ENCODE assay signal across 10 cellular contexts in genomic region chr20:45346851-45347250, GRCh38. TPM values are rescaled to one million over a fixed set of nuclear protein-coding genes. Genes with fewer than 3 reads are reported as not detected.
A peak's percentile ranks its signal among the peaks of the same experiment; 100 is the strongest.
DNase-seq lines count a peak whose midpoint lies in the region; ATAC-seq and TF ChIP-seq lines count a peak whose summit lies in the region.
"Had no signal": no experiment of that assay in that cellular context is flagged by ENCODE, and none has a peak within 500 bp of the region (broad histone marks: within the 10 kb centered on the region; RNA-seq: fewer than 3 reads in every experiment).

No MANE protein-coding gene starts in this region.

- H3K9me3 Mint-ChIP-seq in activated T-cell treated with anti-CD3 and anti-CD28 coated beads, Interleukin-2, amount 50 U/mL, for 24 hours, result no peaks in the 10 kb centered on the region

- 40 to 44% methylated on average over 5 of the region's 5 CpGs for WGBS in lower leg skin, 2 donors

- H3K27ac ChIP-seq in tibial artery, result peak overlapping the region; percentile 86 to 98

- peaks cover 59% of the 10 kb centered on the region for H3K4me1 Mint-ChIP-seq in activated T-cell treated with anti-CD3 and anti-CD28 coated beads, Interleukin-2, amount 50 U/mL, for 24 hours (ENCODE audit: low read depth)

- H3K27me3 ChIP-seq in tibial artery, result no peaks in the 10 kb centered on the region

- H3K27me3 Mint-ChIP-seq in activated T-cell treated with anti-CD3 and anti-CD28 coated beads, Interleukin-2, amount 50 U/mL, for 24 hours, result no peaks in the 10 kb centered on the region

- TF ChIP-seq CTCF in astrocyte of the spinal cord (IDR thresholded peaks at IDR 0.05; ENCODE audit: low read depth, low read length) (no peak), lower leg skin (IDR thresholded peaks at IDR 0.05) (no peak), tibial artery (IDR thresholded peaks at IDR 0.05) (no peak)

- no peak for ATAC-seq in HG03521 (IDR thresholded peaks at IDR 0.05; ENCODE audit: unreplicated experiment)
- no peak for ATAC-seq in GM21786 (IDR thresholded peaks at IDR 0.05; ENCODE audit: unreplicated experiment)

- intact Hi-C loops in lower leg skin (cut with DNase I; ENCODE audit: low total_unique reads), result no loop called here
- intact Hi-C loops in tibial artery (cut with DNase I; ENCODE audit: low total_unique reads), result loop anchor here (10.0 kb wide), 1 partner anchor 1162 kb away; the partner anchor contains the start of gene JPH2

- H3K4me3 ChIP-seq in astrocyte of the spinal cord (ENCODE audit: low read depth, low read length) (peak overlapping the region; percentile 89), lower leg skin (ENCODE audit: low read depth, poor library complexity, severe bottlenecking) (peak overlapping the region; percentile 67), tibial artery (peak overlapping the region; percentile 82 to 84)

- peaks cover 0 to 68% (median 53%) of the 10 kb centered on the region in 4 donors for H3K4me1 ChIP-seq in tibial artery

- peaks cover 49% of the 10 kb centered on the region for H3K36me3 Mint-ChIP-seq in activated T-cell treated with anti-CD3 and anti-CD28 coated beads, Interleukin-2, amount 50 U/mL, for 24 hours (ENCODE audit: low read depth)

- no peaks in the 10 kb centered on the region for H3K9me3 ChIP-seq in tibial artery

- TF ChIP-seq POLR2A in lower leg skin (IDR thresholded peaks at IDR 0.05), result no peak

- H3K4me3 Mint-ChIP-seq in activated T-cell treated with anti-CD3 and anti-CD28 coated beads, Interleukin-2, amount 50 U/mL, for 24 hours, result peak overlapping the region; percentile 82

- no peak overlapping the region for H3K27ac Mint-ChIP-seq in activated T-cell treated with anti-CD3 and anti-CD28 coated beads, Interleukin-2, amount 50 U/mL, for 24 hours

- DNase-seq in activated T-cell treated with anti-CD3 and anti-CD28 coated beads, Interleukin-2, amount 50 U/mL, for 24 hours, result no peak
- no peak for DNase-seq in activated T-cell treated with anti-CD3 and anti-CD28 coated beads, Interleukin-2, amount 50 U/mL, for 48 hours
- DNase-seq in astrocyte of the spinal cord (ENCODE audit: low read depth, low spot score) (no peak), lower leg skin (ENCODE audit: low spot score in 2 of 2) (no peak), tibial artery (peak in 1 of 2 donors; percentile 35), Kasumi-1 (lab: John Stamatoyannopoulos, UW) (no peak)

- in situ Hi-C loops in astrocyte of the spinal cord (cut with HindIII; ENCODE audit: low sequenced_read_pairs), result no loop called here

- no peaks in the 10 kb centered on the region for H3K36me3 ChIP-seq in tibial artery

RNA-seq across cellular contexts. Expression of gene SDC4, which starts 1.4 kb away (rescaled TPM):
- total RNA-seq in lower leg skin, result 100 to 1,000 TPM; 226 to 317 (median 278) TPM
- total RNA-seq: OCI-LY7 had no signal

RNA-seq across cellular contexts. Expression of gene SYS1, which starts 16.1 kb away (rescaled TPM):
- 10 to 100 TPM; 27.3 to 46.6 (median 36.0) TPM for total RNA-seq in lower leg skin

RNA-seq across cellular contexts. Expression of gene TP53TG5, which starts 31.3 kb away (rescaled TPM):
- not detected for total RNA-seq in lower leg skin
- total RNA-seq: frontal cortex, OCI-LY7 had no signal

RNA-seq across cellular contexts. Expression of gene MATN4, which starts 38.8 kb away (rescaled TPM):
- total RNA-seq in lower leg skin, result 1 to 10 TPM in 2 of 4 donors, under 1 TPM in 2; 0.61 to 4.5 (median 1.8) TPM

RNA-seq across cellular contexts. Expression of gene RBPJL, which starts 40.2 kb away (rescaled TPM):
- not detected for total RNA-seq in lower leg skin
- total RNA-seq: frontal cortex, OCI-LY7 had no signal
